ENCODE assay signal across 1 cellular context in genomic region chr7:77944183-77945182, GRCh38.
TF ChIP-seq lines count a peak whose summit lies in the region.

No MANE protein-coding gene starts in this region.

TF ChIP-seq in K562, 482 proteins besides CTCF, POLR2A, EP300 and RAD21 (continued from another document and continues in another):
- TF ChIP-seq ATF3 (IDR thresholded peaks at IDR 0.05) = no peak
- no peak for TF ChIP-seq ATF3 (CRISPR knock-in tag; conservative IDR thresholded peaks at IDR 0.05)
- TF ChIP-seq ZNF668 (CRISPR knock-in tag; IDR thresholded peaks at IDR 0.05) = no peak
- TF ChIP-seq ZNF431 (CRISPR knock-in tag; IDR thresholded peaks at IDR 0.05) = no peak
- peak; percentile 65 for TF ChIP-seq KLF16 (IDR thresholded peaks at IDR 0.05)
- TF ChIP-seq SNRNP70 (optimal IDR thresholded peaks at IDR 0.05; ENCODE audit: low read depth, low read length) = no peak
- no peak for TF ChIP-seq ZNF77 (CRISPR knock-in tag; IDR thresholded peaks at IDR 0.05)
- TF ChIP-seq MCM3 (IDR thresholded peaks at IDR 0.05) = no peak
- TF ChIP-seq HMGN3 (IDR thresholded peaks at IDR 0.05; ENCODE audit: borderline replicate concordance, extremely low read depth, insufficient read length, low read depth, low read length) = no peak
- TF ChIP-seq SREBF1 (IDR thresholded peaks at IDR 0.05; ENCODE audit: borderline replicate concordance, low read depth, low read length) = no peak
- TF ChIP-seq ZNF133 (CRISPR knock-in tag; IDR thresholded peaks at IDR 0.05) = no peak
- peak; percentile 77 for TF ChIP-seq CBFA2T2 (conservative IDR thresholded peaks at IDR 0.05)
- TF ChIP-seq XRCC3 (IDR thresholded peaks at IDR 0.05) = no peak
- TF ChIP-seq BHLHE40 (IDR thresholded peaks at IDR 0.05; ENCODE audit: low read length) = peak; percentile 38; the same call in 1 of the 2 replicates
- TF ChIP-seq ZNF311 (CRISPR knock-in tag; IDR thresholded peaks at IDR 0.05) = peak; percentile 42; the same call in 1 of the 2 replicates
- TF ChIP-seq PRPF4 (IDR thresholded peaks at IDR 0.05; ENCODE audit: insufficient read depth, low read depth, low read length, poor library complexity, severe bottlenecking) = no peak
- no peak for TF ChIP-seq IRF9 (tag; IDR thresholded peaks at IDR 0.05)
- no peak for TF ChIP-seq ZNF184 (CRISPR knock-in tag; IDR thresholded peaks at IDR 0.05)
- no peak for TF ChIP-seq TGIF2 (CRISPR knock-in tag; IDR thresholded peaks at IDR 0.05)
- TF ChIP-seq DLX4 (CRISPR knock-in tag; IDR thresholded peaks at IDR 0.05) = no peak
- TF ChIP-seq STAT5B (CRISPR knock-in tag; IDR thresholded peaks at IDR 0.05) = no peak
- TF ChIP-seq ZNF324 (CRISPR knock-in tag; IDR thresholded peaks at IDR 0.05) = no peak
- no peak; the same call in 1 of the 2 replicates for TF ChIP-seq ZNF644 (tag; IDR thresholded peaks at IDR 0.05; ENCODE audit: low read depth)
- TF ChIP-seq OTX1 (CRISPR knock-in tag; IDR thresholded peaks at IDR 0.05) = no peak
- peak in 1 of 2 experiments; percentile 89; a peak in 2 of 4 replicates for TF ChIP-seq FOXA3 (CRISPR knock-in tag; conservative IDR thresholded peaks at IDR 0.05 in 1 of 2, IDR thresholded peaks at IDR 0.05 in 1 of 2)
- peak; percentile 25; the same call in 1 of the 2 replicates for TF ChIP-seq CREM (IDR thresholded peaks at IDR 0.05; ENCODE audit: low read depth)
- TF ChIP-seq ZNF778 (CRISPR knock-in tag; IDR thresholded peaks at IDR 0.05) = no peak
- no peak for TF ChIP-seq ZNF609 (CRISPR knock-in tag; IDR thresholded peaks at IDR 0.05; ENCODE audit: borderline replicate concordance)
- TF ChIP-seq RUNX1 (IDR thresholded peaks at IDR 0.05; ENCODE audit: low read depth) = no peak
- no peak for TF ChIP-seq SUPT5H (IDR thresholded peaks at IDR 0.05)
- no peak for TF ChIP-seq SAFB (IDR thresholded peaks at IDR 0.05; ENCODE audit: borderline replicate concordance, low read depth, low read length)
- no peak for TF ChIP-seq ZNF174 (CRISPR knock-in tag; IDR thresholded peaks at IDR 0.05)
- TF ChIP-seq ZBTB33 (CRISPR knock-in tag; IDR thresholded peaks at IDR 0.05) = no peak
- TF ChIP-seq DIDO1 (tag; IDR thresholded peaks at IDR 0.05; ENCODE audit: low read depth) = no peak
- no peak for TF ChIP-seq ZBTB5 (IDR thresholded peaks at IDR 0.05)
- no peak for TF ChIP-seq ZBTB40 (IDR thresholded peaks at IDR 0.05)
- TF ChIP-seq ZBTB40 (CRISPR knock-in tag; IDR thresholded peaks at IDR 0.05) = no peak
- TF ChIP-seq GABPB2 (CRISPR knock-in tag; conservative IDR thresholded peaks at IDR 0.05) = no peak
- no peak for TF ChIP-seq NELFE (IDR thresholded peaks at IDR 0.05; ENCODE audit: insufficient read depth, insufficient read length)
- no peak for TF ChIP-seq ATF1 (CRISPR knock-in tag; IDR thresholded peaks at IDR 0.05)
- no peak for TF ChIP-seq ATF1 (tag; IDR thresholded peaks at IDR 0.05)
- no peak for TF ChIP-seq SLC30A9 (CRISPR knock-in tag; IDR thresholded peaks at IDR 0.05)
- peak in 1 of 2 experiments; percentile 59; a peak in 1 of 4 replicates for TF ChIP-seq RCOR1 (IDR thresholded peaks at IDR 0.05; ENCODE audit: borderline replicate concordance in 1 of 2, low read depth in 2 of 2, low read length in 2 of 2)
- 0 out of 2 replicates have a peak, but pooled peaks have one; percentile 16 for TF ChIP-seq NFRKB (IDR thresholded peaks at IDR 0.05; ENCODE audit: low read depth)
- no peak for TF ChIP-seq TAF9B (IDR thresholded peaks at IDR 0.05; ENCODE audit: partially characterized antibody)
